ENCODE assay signal across 11 cellular contexts in the genomic region with DNA sequence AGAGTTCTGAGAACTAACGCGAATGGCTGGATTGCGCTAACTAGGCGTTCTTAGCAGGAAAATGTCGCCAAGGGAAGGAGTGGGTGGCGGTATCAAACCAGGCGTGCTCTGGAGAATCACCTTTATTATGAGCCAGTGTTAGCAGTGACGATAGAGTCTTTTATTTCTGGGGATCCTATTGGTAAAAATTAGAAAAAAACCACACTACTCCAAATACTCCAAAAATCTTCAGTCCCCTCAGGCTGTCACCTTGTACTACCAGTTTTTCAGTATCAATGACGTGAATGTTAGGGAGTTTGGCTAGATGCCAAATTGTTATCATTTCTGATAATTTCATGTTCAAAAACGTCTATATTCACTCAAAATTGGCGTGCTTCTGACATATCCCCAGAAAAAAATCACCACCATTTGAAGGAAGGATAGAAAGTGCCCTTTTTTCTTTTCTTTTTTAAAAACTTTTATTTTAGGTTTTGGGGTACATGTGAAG. TPM values are rescaled to one million over a fixed set of nuclear protein-coding genes. Genes with fewer than 3 reads are reported as not detected.
DNase-seq lines count a peak whose midpoint lies in the region; ATAC-seq and TF ChIP-seq lines count a peak whose summit lies in the region.
"Had no signal": no experiment of that assay in that cellular context is flagged by ENCODE, and none has a peak within 500 bp of the region (broad histone marks: within the 10 kb centered on the region; RNA-seq: fewer than 3 reads in every experiment).

No MANE protein-coding gene starts in this region.

- intact Hi-C loops in esophagus squamous epithelium (cut with DNase I) = no loop called here

- peak overlapping the region; percentile 83 for H3K4me3 ChIP-seq in GM23338
- H3K4me3 ChIP-seq in OCI-LY1 (ENCODE audit: low read depth, low read length, poor library complexity, severe bottlenecking) = peak overlapping the region; percentile 81
- peak overlapping the region in 3 of 4 donors; percentile 53 to 69 (median 54) for H3K4me3 ChIP-seq in esophagus squamous epithelium

- peaks cover 54% of the 10 kb centered on the region for H3K79me2 ChIP-seq in GM23338 (replicated peaks; ENCODE audit: insufficient read depth)
- peaks cover 27% of the 10 kb centered on the region for H3K79me2 ChIP-seq in OCI-LY1 (ENCODE audit: insufficient read depth, low read length)

- H3F3A ChIP-seq in GM23338 (replicated peaks; ENCODE audit: low read depth) = no peaks in the 10 kb centered on the region
- no peaks in the 10 kb centered on the region for H3F3A ChIP-seq in OCI-LY1 (ENCODE audit: insufficient read depth, low read length)

- DNase-seq in GM23338 (ENCODE audit: low spot score) (no peak), esophagus squamous epithelium (lab: John Stamatoyannopoulos, UW) (no peak), putamen (ENCODE audit: low spot score) (peak; percentile 22), CD1c-positive myeloid dendritic cell (ENCODE audit: extremely low spot score) (no peak), occipital lobe (lab: John Stamatoyannopoulos, UW) (no peak), COLO829 (ENCODE audit: low spot score) (no peak)
- DNase-seq: activated CD4-positive, alpha-beta T cell treated with anti-CD3 and anti-CD28 coated beads, Interleukin-2, amount 50 U/mL, for 1 hour; effector memory CD8-positive, alpha-beta T cell; NCI-H2107 had no signal

- H3K4me1 Mint-ChIP-seq in GM23338 = peaks cover 11% of the 10 kb centered on the region

- no peak for TF ChIP-seq CTCF in GM23338 (conservative IDR thresholded peaks at IDR 0.05; ENCODE audit: low read depth in 2 of 2)
- no peak for TF ChIP-seq CTCF in OCI-LY1 (IDR thresholded peaks at IDR 0.05; ENCODE audit: low read length)
- no peak for TF ChIP-seq CTCF in esophagus squamous epithelium (IDR thresholded peaks at IDR 0.05)

- peaks cover 10% of the 10 kb centered on the region for H3K36me3 Mint-ChIP-seq in GM23338 (ENCODE audit: low read depth)

- peaks cover 11% of the 10 kb centered on the region for H3K27me3 Mint-ChIP-seq in GM23338 (ENCODE audit: insufficient read depth, low read depth, poor library complexity)

- H3K9me3 Mint-ChIP-seq in GM23338 = peaks cover 13% of the 10 kb centered on the region
- H3K9me3 Mint-ChIP-seq: effector memory CD8-positive, alpha-beta T cell had no signal

- H2AFZ ChIP-seq in GM23338 = peak overlapping the region; percentile 70
- H2AFZ ChIP-seq in OCI-LY1 (ENCODE audit: low read length) = no peak overlapping the region

- H3K4me2 ChIP-seq in GM23338 (peak overlapping the region; percentile 87), OCI-LY1 (ENCODE audit: low read length) (peak overlapping the region; percentile 73)

- H3K9me2 ChIP-seq in GM23338 (ENCODE audit: insufficient read depth) = no peaks in the 10 kb centered on the region
- no peaks in the 10 kb centered on the region for H3K9me2 ChIP-seq in OCI-LY1 (ENCODE audit: low read depth, low read length)

- H4K20me1 ChIP-seq in GM23338 (replicated peaks; ENCODE audit: insufficient read depth) (no peaks in the 10 kb centered on the region), OCI-LY1 (ENCODE audit: insufficient read depth, low read length) (no peaks in the 10 kb centered on the region)

- H3K4me1 ChIP-seq in GM23338 (ENCODE audit: insufficient read depth) (peaks cover 40% of the 10 kb centered on the region), OCI-LY1 (ENCODE audit: insufficient read depth, low read length, severe bottlenecking) (peaks cover 56% of the 10 kb centered on the region), esophagus squamous epithelium (peaks cover 12 to 26% (median 18%) of the 10 kb centered on the region in 3 donors)

- peak overlapping the region; percentile 89 for H3K4me3 Mint-ChIP-seq in GM23338

- peak overlapping the region; percentile 36; the same call in 1 of the 2 replicates for H3K27ac Mint-ChIP-seq in GM23338

- H3K9me3 ChIP-seq in OCI-LY1 (ENCODE audit: low read length) (no peaks in the 10 kb centered on the region), esophagus squamous epithelium (no peaks in the 10 kb centered on the region)

- 14 to 23% methylated on average over 11 of the region's 11 CpGs for WGBS in esophagus squamous epithelium, 2 donors

- ATAC-seq in GM23338 = no peak
- no peak for ATAC-seq in HG03135 (IDR thresholded peaks at IDR 0.05; ENCODE audit: unreplicated experiment)
- ATAC-seq: effector memory CD8-positive, alpha-beta T cell had no signal

- no peak for TF ChIP-seq POLR2A in esophagus squamous epithelium (IDR thresholded peaks at IDR 0.05)

- H3K36me3 ChIP-seq in GM23338 (ENCODE audit: insufficient read depth) = peaks cover 4% of the 10 kb centered on the region
- peaks cover 2% of the 10 kb centered on the region; the same call in 1 of the 2 replicates for H3K36me3 ChIP-seq in OCI-LY1 (ENCODE audit: insufficient read depth, low read length)
- no peaks in the 10 kb centered on the region for H3K36me3 ChIP-seq in esophagus squamous epithelium

- no peak overlapping the region for H3K27ac ChIP-seq in GM23338 (ENCODE audit: low read depth)
- no peak overlapping the region for H3K27ac ChIP-seq in OCI-LY1 (ENCODE audit: low read depth, low read length, poor library complexity, severe bottlenecking)
- H3K27ac ChIP-seq in esophagus squamous epithelium = no peak overlapping the region

- H3K27me3 ChIP-seq in GM23338 (ENCODE audit: insufficient read depth) (0 out of 2 replicates have a peak, but pooled peaks cover 6% of the 10 kb centered on the region), OCI-LY1 (ENCODE audit: insufficient read depth, low read length) (peaks cover 3% of the 10 kb centered on the region; the same call in 1 of the 2 replicates), esophagus squamous epithelium (peaks cover 0 to 55% (median 0%) of the 10 kb centered on the region in 4 donors)

- peak overlapping the region; percentile 76 for H3K9ac ChIP-seq in OCI-LY1 (ENCODE audit: low read length)

TF ChIP-seq in GM23338, 12 proteins besides CTCF, POLR2A, EP300 and RAD21:
- TF ChIP-seq NANOG (IDR thresholded peaks at IDR 0.05; ENCODE audit: borderline replicate concordance) (no peak), EZH2 (IDR thresholded peaks at IDR 0.05; ENCODE audit: low read depth, unreplicated experiment) (no peak), ETS1 (IDR thresholded peaks at IDR 0.05) (no peak), EZH2phosphoT487 (IDR thresholded peaks at IDR 0.05; ENCODE audit: unreplicated experiment) (no peak), POLR2AphosphoS5 (IDR thresholded peaks at IDR 0.05; ENCODE audit: low read depth) (no peak), CREB1 (CRISPR knock-in tag; IDR thresholded peaks at IDR 0.05; ENCODE audit: low read depth) (no peak), ZNF114 (CRISPR knock-in tag; IDR thresholded peaks at IDR 0.05) (no peak), ZNF331 (CRISPR knock-in tag; IDR thresholded peaks at IDR 0.05; ENCODE audit: low read depth) (no peak)
- TF ChIP-seq, protein P1, sequence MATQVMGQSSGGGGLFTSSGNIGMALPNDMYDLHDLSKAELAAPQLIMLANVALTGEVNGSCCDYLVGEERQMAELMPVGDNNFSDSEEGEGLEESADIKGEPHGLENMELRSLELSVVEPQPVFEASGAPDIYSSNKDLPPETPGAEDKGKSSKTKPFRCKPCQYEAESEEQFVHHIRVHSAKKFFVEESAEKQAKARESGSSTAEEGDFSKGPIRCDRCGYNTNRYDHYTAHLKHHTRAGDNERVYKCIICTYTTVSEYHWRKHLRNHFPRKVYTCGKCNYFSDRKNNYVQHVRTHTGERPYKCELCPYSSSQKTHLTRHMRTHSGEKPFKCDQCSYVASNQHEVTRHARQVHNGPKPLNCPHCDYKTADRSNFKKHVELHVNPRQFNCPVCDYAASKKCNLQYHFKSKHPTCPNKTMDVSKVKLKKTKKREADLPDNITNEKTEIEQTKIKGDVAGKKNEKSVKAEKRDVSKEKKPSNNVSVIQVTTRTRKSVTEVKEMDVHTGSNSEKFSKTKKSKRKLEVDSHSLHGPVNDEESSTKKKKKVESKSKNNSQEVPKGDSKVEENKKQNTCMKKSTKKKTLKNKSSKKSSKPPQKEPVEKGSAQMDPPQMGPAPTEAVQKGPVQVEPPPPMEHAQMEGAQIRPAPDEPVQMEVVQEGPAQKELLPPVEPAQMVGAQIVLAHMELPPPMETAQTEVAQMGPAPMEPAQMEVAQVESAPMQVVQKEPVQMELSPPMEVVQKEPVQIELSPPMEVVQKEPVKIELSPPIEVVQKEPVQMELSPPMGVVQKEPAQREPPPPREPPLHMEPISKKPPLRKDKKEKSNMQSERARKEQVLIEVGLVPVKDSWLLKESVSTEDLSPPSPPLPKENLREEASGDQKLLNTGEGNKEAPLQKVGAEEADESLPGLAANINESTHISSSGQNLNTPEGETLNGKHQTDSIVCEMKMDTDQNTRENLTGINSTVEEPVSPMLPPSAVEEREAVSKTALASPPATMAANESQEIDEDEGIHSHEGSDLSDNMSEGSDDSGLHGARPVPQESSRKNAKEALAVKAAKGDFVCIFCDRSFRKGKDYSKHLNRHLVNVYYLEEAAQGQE (IDR thresholded peaks at IDR 0.05; ENCODE audit: unreplicated experiment) = no peak

RNA-seq across cellular contexts. Expression of gene UGT8, which starts 1.5 kb away (rescaled TPM):
- 39.0 and 47.1 TPM in 2 replicates for total RNA-seq in GM23338 (2014; rRNA removed; shearing (Covaris generic))
- 12.3 and 14.9 TPM in 2 replicates for polyA plus RNA-seq in GM23338 (2016; fragmentation: Nextera tagmentation; extraction: Ambion mirVana)
- total RNA-seq in esophagus squamous epithelium = 1 to 10 TPM; 1.2 to 3.9 (median 2.1) TPM
- 5.1 TPM for total RNA-seq in occipital lobe
